In genomic region chr3:50650018-50650417, GRCh38 we compare ENCODE assay signal across 25 cellular contexts. TPM values are rescaled to one million over a fixed set of nuclear protein-coding genes. Genes with fewer than 3 reads are reported as not detected.
DNase-seq lines count a peak whose midpoint lies in the region; ATAC-seq and TF ChIP-seq lines count a peak whose summit lies in the region.
"Had no signal": no experiment of that assay in that cellular context is flagged by ENCODE, and none has a peak within 500 bp of the region (broad histone marks: within the 10 kb centered on the region; RNA-seq: fewer than 3 reads in every experiment).

No MANE protein-coding gene starts in this region.

- peaks cover 0 to 43% (median 23%) of the 10 kb centered on the region in 9 donors for H3K36me3 ChIP-seq in heart right ventricle

- peak overlapping the region; percentile 40 for H3K27ac Mint-ChIP-seq in activated CD4-positive, alpha-beta memory T cell treated with anti-CD3 and anti-CD28 coated beads, Interleukin-2, amount 10 ng/mL, durations not matched to agents 7 days and 5 days
- peak overlapping the region; percentile 87 for H3K27ac Mint-ChIP-seq in stimulated activated effector memory CD8-positive, alpha-beta T cell treated with anti-CD3 and anti-CD28 coated beads, Interleukin-12 subunit alpha, Interleukin-12 subunit beta, amount 100 ng/mL, for 72 hours
- H3K27ac Mint-ChIP-seq: mesothelial cell of epicardium had no signal

- no peaks in the 10 kb centered on the region for H3K27me3 ChIP-seq in heart right ventricle
- H3K27me3 ChIP-seq: ascending aorta, foreskin keratinocyte, sigmoid colon, transverse colon had no signal

- H3K4me3 Mint-ChIP-seq in activated CD4-positive, alpha-beta memory T cell treated with anti-CD3 and anti-CD28 coated beads, Interleukin-2, amount 10 ng/mL, durations not matched to agents 7 days and 5 days = no peak overlapping the region
- H3K4me3 Mint-ChIP-seq in stimulated activated effector memory CD8-positive, alpha-beta T cell treated with anti-CD3 and anti-CD28 coated beads, Interleukin-12 subunit alpha, Interleukin-12 subunit beta, amount 100 ng/mL, for 72 hours = no peak overlapping the region
- H3K4me3 Mint-ChIP-seq: mesothelial cell of epicardium; stimulated activated naive CD8-positive, alpha-beta T cell treated with anti-CD3 and anti-CD28 coated beads, Interleukin-15, amount 100 ng/mL, for 72 hours had no signal

- POLR2A ChIA-PET in activated CD4-positive, alpha-beta memory T cell treated with anti-CD3 and anti-CD28 coated beads, Interleukin-2, amount 10 ng/mL, durations not matched to agents 7 days and 5 days (lab: Charles Lee) = interaction anchor here (1.5 kb wide), 1 partner anchor 34 kb away, joined by 4 read pairs; no protein-coding TSS in a partner anchor

- H3K9me3 Mint-ChIP-seq in activated CD4-positive, alpha-beta memory T cell treated with anti-CD3 and anti-CD28 coated beads, Interleukin-2, amount 10 ng/mL, durations not matched to agents 7 days and 5 days = no peaks in the 10 kb centered on the region
- no peaks in the 10 kb centered on the region for H3K9me3 Mint-ChIP-seq in stimulated activated effector memory CD8-positive, alpha-beta T cell treated with anti-CD3 and anti-CD28 coated beads, Interleukin-12 subunit alpha, Interleukin-12 subunit beta, amount 100 ng/mL, for 72 hours
- H3K9me3 Mint-ChIP-seq: mesothelial cell of epicardium; stimulated activated naive CD8-positive, alpha-beta T cell treated with anti-CD3 and anti-CD28 coated beads, Interleukin-15, amount 100 ng/mL, for 72 hours had no signal

- TF ChIP-seq CTCF in heart right ventricle (IDR thresholded peaks at IDR 0.05) = no peak

- CTCF ChIA-PET in activated CD4-positive, alpha-beta memory T cell treated with anti-CD3 and anti-CD28 coated beads, Interleukin-2, amount 10 ng/mL, durations not matched to agents 7 days and 5 days (lab: Charles Lee) = interaction anchor here (3.4 kb wide), 1 partner anchor 34 kb away, joined by 18 read pairs; no protein-coding TSS in a partner anchor

- H3K4me1 Mint-ChIP-seq in activated CD4-positive, alpha-beta memory T cell treated with anti-CD3 and anti-CD28 coated beads, Interleukin-2, amount 10 ng/mL, durations not matched to agents 7 days and 5 days = peaks cover 18% of the 10 kb centered on the region
- peaks cover 24% of the 10 kb centered on the region for H3K4me1 Mint-ChIP-seq in stimulated activated effector memory CD8-positive, alpha-beta T cell treated with anti-CD3 and anti-CD28 coated beads, Interleukin-12 subunit alpha, Interleukin-12 subunit beta, amount 100 ng/mL, for 72 hours

- 33 to 64% methylated on average over 1 of the region's 1 CpG for WGBS in heart right ventricle, 2 donors

- H3K4me1 ChIP-seq in heart right ventricle = peaks cover 6 to 75% (median 40%) of the 10 kb centered on the region in 9 donors
- H3K4me1 ChIP-seq: parathyroid adenoma, transverse colon had no signal

- no peak for DNase-seq in heart right ventricle
- DNase-seq in cardiac septum (ENCODE audit: low spot score) = no peak
- no peak for DNase-seq in activated CD4-positive, alpha-beta memory T cell treated with anti-CD3 and anti-CD28 coated beads, Interleukin-2, amount 10 ng/mL, durations not matched to agents 7 days and 5 days
- no peak for DNase-seq in stimulated activated effector memory CD8-positive, alpha-beta T cell treated with anti-CD3 and anti-CD28 coated beads, Interleukin-12 subunit alpha, Interleukin-12 subunit beta, amount 100 ng/mL, for 72 hours (ENCODE audit: low spot score in 2 of 2)
- no peak for DNase-seq in NCI-H1436 treated with DMSO at 0.1 percent for 48 hours (lab: John Stamatoyannopoulos, UW)
- DNase-seq: activated CD8-positive, alpha-beta memory T cell treated with anti-CD3 and anti-CD28 coated beads, Interleukin-2, amount 50 U/mL, for 48 hours; activated effector memory CD4-positive, alpha-beta T cell treated with anti-CD3 and anti-CD28 coated beads, Interleukin-2, amount 50 U/mL, for 16 hours; cerebellar nuclear complex; effector memory CD4-positive, alpha-beta T cell; foreskin keratinocyte; GM23248; NCI-H1092; NCI-H187 treated with DMSO at 0.1 percent for 48 hours; NCI-H69; sigmoid colon; stimulated activated naive CD8-positive, alpha-beta T cell treated with anti-CD3 and anti-CD28 coated beads, Interleukin-15, amount 100 ng/mL, for 72 hours; transverse colon had no signal

- H3K27ac ChIP-seq in heart right ventricle = peak overlapping the region; percentile 54 to 89 (median 82)
- H3K27ac ChIP-seq in cingulate gyrus (ENCODE audit: low read depth, low read length) = peak overlapping the region; percentile 83
- H3K27ac ChIP-seq: ascending aorta, foreskin keratinocyte, GM23248, parathyroid adenoma, sigmoid colon, transverse colon had no signal

- no peaks in the 10 kb centered on the region for H3K27me3 Mint-ChIP-seq in activated CD4-positive, alpha-beta memory T cell treated with anti-CD3 and anti-CD28 coated beads, Interleukin-2, amount 10 ng/mL, durations not matched to agents 7 days and 5 days
- H3K27me3 Mint-ChIP-seq: stimulated activated naive CD8-positive, alpha-beta T cell treated with anti-CD3 and anti-CD28 coated beads, Interleukin-15, amount 100 ng/mL, for 72 hours had no signal

- no peaks in the 10 kb centered on the region for H3K9me3 ChIP-seq in heart right ventricle
- H3K9me3 ChIP-seq: ascending aorta, sigmoid colon, transverse colon had no signal

- no peak for ATAC-seq in heart right ventricle
- ATAC-seq in stimulated activated effector memory CD8-positive, alpha-beta T cell treated with anti-CD3 and anti-CD28 coated beads, Interleukin-12 subunit alpha, Interleukin-12 subunit beta, amount 100 ng/mL, for 72 hours = no peak
- no peak for ATAC-seq in GM21825 (IDR thresholded peaks at IDR 0.05; ENCODE audit: unreplicated experiment)
- no peak for ATAC-seq in GM18907 (IDR thresholded peaks at IDR 0.05; ENCODE audit: unreplicated experiment)
- ATAC-seq: esophagus mucosa; foreskin keratinocyte; stimulated activated naive CD8-positive, alpha-beta T cell treated with anti-CD3 and anti-CD28 coated beads, Interleukin-15, amount 100 ng/mL, for 72 hours had no signal

- no peak overlapping the region for H3K4me3 ChIP-seq in heart right ventricle
- H3K4me3 ChIP-seq: ascending aorta, GM23248, sigmoid colon, transverse colon had no signal

- intact Hi-C loops in heart right ventricle (cut with DNase I) = loop anchor here in 3 of 10 donors (2.0 to 5.0 kb wide), 2 partner anchors 31 to 33 kb away; partner anchors contain the start of gene MAPKAPK3 (in 2 of the 3)
- intact Hi-C loops in cardiac septum (cut with DNase I) = loop anchor here (5.0 kb wide), 1 partner anchor 78 kb away; no protein-coding TSS in a partner anchor

- H3K36me3 Mint-ChIP-seq in activated CD4-positive, alpha-beta memory T cell treated with anti-CD3 and anti-CD28 coated beads, Interleukin-2, amount 10 ng/mL, durations not matched to agents 7 days and 5 days (ENCODE audit: low read depth) = peaks cover 32% of the 10 kb centered on the region
- peaks cover 75% of the 10 kb centered on the region for H3K36me3 Mint-ChIP-seq in stimulated activated effector memory CD8-positive, alpha-beta T cell treated with anti-CD3 and anti-CD28 coated beads, Interleukin-12 subunit alpha, Interleukin-12 subunit beta, amount 100 ng/mL, for 72 hours

RNA-seq across cellular contexts. Expression of gene DOCK3, which starts 24.7 kb away (rescaled TPM):
- total RNA-seq in heart right ventricle (1 to 10 TPM; 4.3 to 6.6 (median 4.7) TPM), cardiac septum (6.1 TPM)
- 1 to 10 TPM; 1.2 to 5.0 TPM for polyA plus RNA-seq in heart right ventricle
- total RNA-seq in activated CD4-positive, alpha-beta memory T cell treated with anti-CD3 and anti-CD28 coated beads, Interleukin-2, amount 10 ng/mL, durations not matched to agents 7 days and 5 days = 1 to 10 TPM; 1.6 to 1.7 TPM

RNA-seq across cellular contexts. Expression of gene MAPKAPK3, which starts 33.1 kb away (rescaled TPM):
- total RNA-seq in heart right ventricle = 100 to 1,000 TPM; 278 to 496 (median 334) TPM
- polyA plus RNA-seq in heart right ventricle = 100 to 1,000 TPM; 134 to 225 TPM
- 266 TPM for total RNA-seq in cardiac septum
- 100 to 1,000 TPM; 146 to 157 TPM for total RNA-seq in activated CD4-positive, alpha-beta memory T cell treated with anti-CD3 and anti-CD28 coated beads, Interleukin-2, amount 10 ng/mL, durations not matched to agents 7 days and 5 days

RNA-seq across cellular contexts. Expression of gene CISH, which starts 38.4 kb away (rescaled TPM):
- total RNA-seq in heart right ventricle (100 to 1,000 TPM in 1 of 10 donors, 10 to 100 TPM in 6, 1 to 10 TPM in 3; 5.4 to 131 (median 24.0) TPM), cardiac septum (21.1 TPM)
- 10 to 100 TPM in 1 of 2 donors, 1 to 10 TPM in 1; 8.9 to 21.1 TPM for polyA plus RNA-seq in heart right ventricle
- total RNA-seq in activated CD4-positive, alpha-beta memory T cell treated with anti-CD3 and anti-CD28 coated beads, Interleukin-2, amount 10 ng/mL, durations not matched to agents 7 days and 5 days = 100 to 1,000 TPM; 328 to 335 TPM
- polyA plus RNA-seq: neural cell had no signal
